In genomic region chr10:97020452-97021400, GRCh38 we compare ENCODE assay signal across 1 cellular context.
TF ChIP-seq lines count a peak whose summit lies in the region.

No MANE protein-coding gene starts in this region.

TF ChIP-seq in HepG2, 621 proteins besides CTCF, POLR2A, EP300 and RAD21 (continued from another document):
- no peak for TF ChIP-seq AKNA (CRISPR knock-in tag; IDR thresholded peaks at IDR 0.05; ENCODE audit: borderline replicate concordance)
- TF ChIP-seq ZNF740 (CRISPR knock-in tag; IDR thresholded peaks at IDR 0.05) = no peak
- TF ChIP-seq ZNF878 (CRISPR knock-in tag; IDR thresholded peaks at IDR 0.05) = 0 out of 2 replicates have a peak, but pooled peaks have one; percentile 22
- TF ChIP-seq SOX6 (IDR thresholded peaks at IDR 0.05) = no peak
- TF ChIP-seq SOX6 (CRISPR knock-in tag; IDR thresholded peaks at IDR 0.05) = 0 out of 2 replicates have a peak, but pooled peaks have one; percentile 15
- no peak for TF ChIP-seq LCORL (IDR thresholded peaks at IDR 0.05)
- TF ChIP-seq LCORL (CRISPR knock-in tag; IDR thresholded peaks at IDR 0.05) = 0 out of 2 replicates have a peak, but pooled peaks have one; percentile 45
- no peak for TF ChIP-seq ZNF264 (CRISPR knock-in tag; IDR thresholded peaks at IDR 0.05)
- peak; percentile 50; the same call in 1 of the 2 replicates for TF ChIP-seq ZFP91 (CRISPR knock-in tag; IDR thresholded peaks at IDR 0.05; ENCODE audit: borderline replicate concordance)
- peak; percentile 34; the same call in 1 of the 2 replicates for TF ChIP-seq ARID4A (CRISPR knock-in tag; IDR thresholded peaks at IDR 0.05; ENCODE audit: borderline replicate concordance)
- 0 out of 2 replicates have a peak, but pooled peaks have one; percentile 40 for TF ChIP-seq MTERF4 (CRISPR knock-in tag; IDR thresholded peaks at IDR 0.05)
- 0 out of 2 replicates have a peak, but pooled peaks have one; percentile 16 for TF ChIP-seq ZNF598 (CRISPR knock-in tag; IDR thresholded peaks at IDR 0.05; ENCODE audit: borderline replicate concordance)
